In the genomic region with DNA sequence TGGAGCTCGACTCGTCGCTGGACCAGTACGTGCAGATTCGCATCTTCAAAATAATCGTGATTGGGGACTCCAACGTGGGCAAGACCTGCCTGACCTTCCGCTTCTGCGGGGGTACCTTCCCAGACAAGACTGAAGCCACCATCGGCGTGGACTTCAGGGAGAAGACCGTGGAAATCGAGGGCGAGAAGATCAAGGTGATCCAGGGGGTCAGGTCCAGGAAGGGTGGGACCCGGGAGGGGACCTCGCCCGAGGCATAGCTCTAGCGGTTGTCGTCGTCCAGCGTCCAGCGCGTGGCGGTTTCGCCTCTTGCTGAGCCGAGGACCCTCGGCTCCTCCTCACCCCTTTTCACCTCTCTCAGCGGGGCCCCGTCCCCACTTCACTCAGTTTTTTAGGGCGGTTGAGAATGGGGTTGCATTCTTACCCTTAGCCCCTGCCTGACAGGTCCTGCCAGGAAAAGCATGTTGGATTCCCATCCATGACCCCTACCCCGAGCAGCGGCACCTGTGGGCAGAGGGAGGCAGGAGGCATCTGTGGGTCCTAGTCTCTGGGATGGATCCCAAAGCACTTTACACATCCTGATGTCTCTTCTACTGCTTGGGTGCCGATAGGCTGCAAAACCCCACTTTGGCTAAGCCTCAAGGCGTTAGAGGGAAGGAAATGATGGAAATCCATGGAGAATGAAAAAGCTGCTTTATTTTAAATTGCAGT, we compare ENCODE assay signal across 8 cellular contexts. TPM values are rescaled to one million over a fixed set of nuclear protein-coding genes. Genes with fewer than 3 reads are reported as not detected.
A peak's percentile ranks its signal among the peaks of the same experiment; 100 is the strongest.
DNase-seq lines count a peak whose midpoint lies in the region; ATAC-seq and TF ChIP-seq lines count a peak whose summit lies in the region.

No MANE protein-coding gene starts in this region.

- 0 out of 2 replicates have a peak overlapping the region, but pooled peaks have one; percentile 41 for H3K14ac ChIP-seq in IMR-90 (replicated peaks; ENCODE audit: low read depth, low read length)

- no peak overlapping the region for H3K56ac ChIP-seq in IMR-90 (ENCODE audit: extremely low read depth, insufficient read depth, low read length)

- CTCF ChIA-PET in IMR-90 (lab: Yijun Ruan, JAX): no interaction called here
- CTCF ChIA-PET in naive thymus-derived CD4-positive, alpha-beta T cell (lab: Charles Lee): interaction anchor here (0.6 to 1.1 kb wide), 2 partner anchors 61 to 64 kb away, joined by 3 read pairs; no protein-coding TSS in a partner anchor

- dilution Hi-C loops in IMR-90 (cut with HindIII; ENCODE audit: low sequenced_read_pairs, unreplicated experiment): no loop called here

- H3K4me2 ChIP-seq in IMR-90 (ENCODE audit: low read depth, low read length): peak overlapping the region; percentile 3

- no peak for TF ChIP-seq POLR2A in IMR-90 (IDR thresholded peaks at IDR 0.05; ENCODE audit: low read depth, low read length)

- no peak overlapping the region for H4K5ac ChIP-seq in IMR-90 (ENCODE audit: low read depth, low read length)

- H2AK9ac ChIP-seq in IMR-90 (replicated peaks; ENCODE audit: low read depth, low read length, poor library complexity): peak overlapping the region; percentile 9

- no peak overlapping the region for H2BK5ac ChIP-seq in IMR-90 (ENCODE audit: low read depth, low read length, poor library complexity, severe bottlenecking)

- H3K36me3 ChIP-seq in IMR-90 (ENCODE audit: control insufficient read depth, insufficient read depth, low read length): no peaks in the 10 kb centered on the region
- peaks cover 0 to 14% (median 0%) of the 10 kb centered on the region in 3 experiments for H3K36me3 ChIP-seq in naive thymus-derived CD4-positive, alpha-beta T cell (ENCODE audit: control insufficient read depth in 2 of 3, insufficient read depth in 3 of 3, low read length in 3 of 3)

- peaks cover 0 to 42% (median 35%) of the 10 kb centered on the region in 7 donors for H3K4me1 Mint-ChIP-seq in naive thymus-derived CD4-positive, alpha-beta T cell

- peaks cover 7% of the 10 kb centered on the region for H3K4me1 ChIP-seq in IMR-90 (ENCODE audit: control insufficient read depth, insufficient read depth, low read length)
- peaks cover 12 to 26% of the 10 kb centered on the region in 2 donors for H3K4me1 ChIP-seq in naive thymus-derived CD4-positive, alpha-beta T cell (ENCODE audit: control insufficient read depth in 2 of 2, insufficient read depth in 2 of 2, low read length in 2 of 2)

- H4K20me1 ChIP-seq in IMR-90 (ENCODE audit: insufficient read depth, low read length): no peaks in the 10 kb centered on the region

- peaks cover 0 to 3% (median 0%) of the 10 kb centered on the region in 11 donors for H3K9me3 Mint-ChIP-seq in naive thymus-derived CD4-positive, alpha-beta T cell

- H3K9me3 ChIP-seq in IMR-90 (ENCODE audit: control insufficient read depth, insufficient read depth, low read length): no peaks in the 10 kb centered on the region
- no peaks in the 10 kb centered on the region for H3K9me3 ChIP-seq in naive thymus-derived CD4-positive, alpha-beta T cell (ENCODE audit: control insufficient read depth in 2 of 3, low read length in 3 of 3)

- H3K4ac ChIP-seq in IMR-90 (ENCODE audit: low read depth, low read length): peak overlapping the region; percentile 48; the same call in 1 of the 2 replicates

- H3K23ac ChIP-seq in IMR-90 (ENCODE audit: low read depth, low read length): no peak overlapping the region

- no peaks in the 10 kb centered on the region for H3K27me3 Mint-ChIP-seq in naive thymus-derived CD4-positive, alpha-beta T cell

- intact Hi-C loops in IMR-90 (cut with micrococcal nuclease): loop anchor here (5.0 kb wide), 1 partner anchor 60 kb away; a partner anchor contains a TSS
- intact Hi-C loops in naive thymus-derived CD4-positive, alpha-beta T cell (cut with micrococcal nuclease): loop anchor here in 1 of 2 donors (2.0 to 5.0 kb wide), 5 partner anchors 50 to 395 kb away; a partner anchor contains a TSS
- intact Hi-C loops in left colon (cut with DNase I, micrococcal nuclease): no loop called here

- 45% methylated on average over 10 of the region's 34 CpGs; no CpG with 5 or more reads in 1 of the 2 experiments for WGBS in IMR-90 (ENCODE audit: extremely low coverage in 2 of 2, insufficient read length in 1 of 2), 2 experiments

- in situ Hi-C loops in IMR-90 (cut with MboI; ENCODE audit: low sequenced_read_pairs): no loop called here

- H3K27ac ChIP-seq in IMR-90 (ENCODE audit: insufficient read depth, low read length): no peak overlapping the region
- peak overlapping the region; percentile 74 for H3K27ac ChIP-seq in naive thymus-derived CD4-positive, alpha-beta T cell (ENCODE audit: low read depth, low read length)

- ATAC-seq in IMR-90 (ENCODE audit: low read depth) (no peak), HG03571 (IDR thresholded peaks at IDR 0.05; ENCODE audit: unreplicated experiment) (no peak), left colon (no peak), GM18867 (IDR thresholded peaks at IDR 0.05; ENCODE audit: unreplicated experiment) (no peak), GM21360 (IDR thresholded peaks at IDR 0.05; ENCODE audit: unreplicated experiment) (no peak)
- no peak for ATAC-seq in naive thymus-derived CD4-positive, alpha-beta T cell

- DNase-seq in Ammon's horn (ENCODE audit: low spot score): peak; percentile 14
- DNase-seq in IMR-90: no peak
- no peak for DNase-seq in choroid plexus epithelial cell (ENCODE audit: low read depth)
- peak in 1 of 9 donors; percentile 2 for DNase-seq in naive thymus-derived CD4-positive, alpha-beta T cell
- no peak for DNase-seq in left colon

- peak overlapping the region; percentile 86 to 94 (median 88) for H3K27ac Mint-ChIP-seq in naive thymus-derived CD4-positive, alpha-beta T cell

- H3K9ac ChIP-seq in IMR-90 (ENCODE audit: low read depth, low read length): no peak overlapping the region

- no peak for TF ChIP-seq CTCF in IMR-90 (conservative IDR thresholded peaks at IDR 0.05; ENCODE audit: low read depth, low read length)
- no peak for TF ChIP-seq CTCF in choroid plexus epithelial cell (conservative IDR thresholded peaks at IDR 0.05; ENCODE audit: low read depth, low read length)

- BruUV-seq in IMR-90 (replicated peaks; lab: Mats Ljungman, UMichigan): no TSS peak

- H3K36me3 Mint-ChIP-seq in naive thymus-derived CD4-positive, alpha-beta T cell: peaks cover 0 to 6% (median 0%) of the 10 kb centered on the region in 5 donors

- H2AK5ac ChIP-seq in IMR-90 (ENCODE audit: low read depth, low read length): 0 out of 2 replicates have a peak overlapping the region, but pooled peaks have one; percentile 69

- H3K18ac ChIP-seq in IMR-90 (ENCODE audit: low read depth, low read length): no peak overlapping the region

- peak overlapping the region; percentile 22; the same call in 1 of the 3 replicates for H2BK15ac ChIP-seq in IMR-90 (ENCODE audit: low read depth, low read length)

- peak overlapping the region; percentile 42 for H3K4me3 ChIP-seq in IMR-90 (ENCODE audit: insufficient read depth, low read depth, low read length)
- peak overlapping the region; percentile 57 for H3K4me3 ChIP-seq in choroid plexus epithelial cell (ENCODE audit: low read depth, low read length)
- H3K4me3 ChIP-seq in naive thymus-derived CD4-positive, alpha-beta T cell (ENCODE audit: low read length): peak overlapping the region; percentile 82

- POLR2A ChIA-PET in IMR-90 (lab: Charles Lee; ENCODE audit: unreplicated experiment): no interaction called here
- POLR2A ChIA-PET in naive thymus-derived CD4-positive, alpha-beta T cell (lab: Charles Lee): interaction anchor here (1.1 to 2.1 kb wide), 4 partner anchors 12 to 85 kb away, joined by 3 to 10 read pairs (median 5); no protein-coding TSS in a partner anchor

- peak overlapping the region; percentile 87 for H2AFZ ChIP-seq in IMR-90 (replicated peaks; ENCODE audit: low read length, poor library complexity)

- H4K8ac ChIP-seq in IMR-90 (ENCODE audit: low read depth in 2 of 2, low read length in 2 of 2): peak overlapping the region; percentile 44 to 64; a peak in 2 of 4 replicates

- no peak overlapping the region for H2BK20ac ChIP-seq in IMR-90 (ENCODE audit: low read depth, low read length)

- H4K91ac ChIP-seq in IMR-90 (ENCODE audit: insufficient read depth, low read depth, low read length): peak overlapping the region; percentile 32; the same call in 1 of the 2 replicates

- peak overlapping the region; percentile 48; the same call in 1 of the 2 replicates for H2BK120ac ChIP-seq in IMR-90 (ENCODE audit: low read depth, low read length)

- no peak for TF ChIP-seq RAD21 in IMR-90 (IDR thresholded peaks at IDR 0.05; ENCODE audit: low read length)

- H3K4me3 Mint-ChIP-seq in naive thymus-derived CD4-positive, alpha-beta T cell: peak overlapping the region; percentile 85 to 96 (median 92)

- H3K9me1 ChIP-seq in IMR-90 (ENCODE audit: insufficient read depth, low read length): peaks cover 11% of the 10 kb centered on the region; the same call in 1 of the 2 replicates

- H3K27me3 ChIP-seq in IMR-90 (ENCODE audit: control insufficient read depth, insufficient read depth, low read length): peaks cover 2% of the 10 kb centered on the region; the same call in 1 of the 2 replicates
- H3K27me3 ChIP-seq in naive thymus-derived CD4-positive, alpha-beta T cell (ENCODE audit: control insufficient read depth in 2 of 2, insufficient read depth in 2 of 2, low read length in 2 of 2): no peaks in the 10 kb centered on the region

- H3K79me1 ChIP-seq in IMR-90 (ENCODE audit: low read depth in 1 of 2, low read length in 2 of 2): no peaks in the 10 kb centered on the region

TF ChIP-seq in IMR-90, 13 proteins besides CTCF, POLR2A, EP300 and RAD21 (continues in another document):
- TF ChIP-seq RCOR1 (IDR thresholded peaks at IDR 0.05; ENCODE audit: insufficient replicate concordance, low read length) (no peak), CEBPB (IDR thresholded peaks at IDR 0.05; ENCODE audit: low read depth, low read length) (no peak), MAZ (IDR thresholded peaks at IDR 0.05; ENCODE audit: borderline replicate concordance, low read depth, low read length) (no peak), BHLHE40 (IDR thresholded peaks at IDR 0.05; ENCODE audit: low read depth, low read length) (no peak), MAFK (IDR thresholded peaks at IDR 0.05; ENCODE audit: low read depth, low read length) (no peak)

RNA-seq across cellular contexts. Expression of a gene that starts 0.5 kb away (rescaled TPM):
- total RNA-seq in IMR-90 (2012; rRNA removed): 0.83 and 1.6 TPM in 2 replicates
- 1.4 and 1.8 TPM in 2 replicates for polyA plus RNA-seq in IMR-90 (2012; rRNA removed)
- 0.80 and 1.6 TPM in 2 replicates for polyA plus RNA-seq in IMR-90 (2012; cell fraction: cytosol; rRNA removed)
- polyA plus RNA-seq in IMR-90 (2012; cell fraction: nucleus; rRNA removed; ENCODE audit: low replicate concordance): 0.38 and 1.1 TPM in 2 replicates
- 10 to 100 TPM in 3 of 5 experiments, 1 to 10 TPM in 2; 2.9 to 25.6 (median 11.9) TPM for total RNA-seq in naive thymus-derived CD4-positive, alpha-beta T cell
- 10 to 100 TPM in 1 of 2 donors, 1 to 10 TPM in 1; 7.6 to 15.6 TPM for polyA plus RNA-seq in naive thymus-derived CD4-positive, alpha-beta T cell
- total RNA-seq in left colon: under 1 TPM in 1 of 2 donors, not detected in 1; 0.34 TPM

RNA-seq across cellular contexts. Expression of a gene that starts 6.6 kb away (rescaled TPM):
- total RNA-seq in IMR-90 (2012; rRNA removed) (22.0 and 31.1 TPM in 2 replicates), left colon (10 to 100 TPM; 67.0 to 76.9 TPM)
- polyA plus RNA-seq in IMR-90 (2012; rRNA removed): 25.0 and 27.4 TPM in 2 replicates
- 10.9 and 19.3 TPM in 2 replicates for polyA plus RNA-seq in IMR-90 (2012; cell fraction: cytosol; rRNA removed)
- polyA plus RNA-seq in IMR-90 (2012; cell fraction: nucleus; rRNA removed; ENCODE audit: low replicate concordance): 3.6 and 15.7 TPM in 2 replicates
- total RNA-seq in naive thymus-derived CD4-positive, alpha-beta T cell: 10 to 100 TPM; 11.6 to 35.8 (median 21.1) TPM
- polyA plus RNA-seq in naive thymus-derived CD4-positive, alpha-beta T cell: 10 to 100 TPM; 24.8 to 35.4 TPM
